ENCODE assay signal across 8 cellular contexts in genomic region chrX:20139966-20140365, GRCh38. TPM values are rescaled to one million over a fixed set of nuclear protein-coding genes. Genes with fewer than 3 reads are reported as not detected.
DNase-seq lines count a peak whose midpoint lies in the region; ATAC-seq and TF ChIP-seq lines count a peak whose summit lies in the region.

No MANE protein-coding gene starts in this region.

- peaks cover 23% of the 10 kb centered on the region for H3K4me1 ChIP-seq in psoas muscle

- peaks cover 3 to 52% of the 10 kb centered on the region in 2 donors for H3K36me3 ChIP-seq in psoas muscle (ENCODE audit: insufficient read depth in 1 of 2, low read depth in 1 of 2)

- ATAC-seq in psoas muscle (peak in 2 of 4 donors; percentile 14 to 24), GM18498 (IDR thresholded peaks at IDR 0.05; ENCODE audit: unreplicated experiment) (no peak), HG03571 (IDR thresholded peaks at IDR 0.05; ENCODE audit: unreplicated experiment) (no peak)

- no peaks in the 10 kb centered on the region for H3K9me3 ChIP-seq in psoas muscle

- peak overlapping the region; percentile 82 for H3K4me3 ChIP-seq in psoas muscle

- no peak for TF ChIP-seq CTCF in psoas muscle (IDR thresholded peaks at IDR 0.05)

- no peaks in the 10 kb centered on the region for H3K27me3 ChIP-seq in psoas muscle (ENCODE audit: insufficient read depth in 3 of 3, low read length in 2 of 3)

- peak overlapping the region; percentile 57 for H3K27ac ChIP-seq in epithelial cell of prostate
- no peak overlapping the region for H3K27ac ChIP-seq in psoas muscle

- DNase-seq in GM04503 (ENCODE audit: low read depth) (peak; percentile 89), RKO (ENCODE audit: low spot score) (peak; percentile 59), epithelial cell of prostate (ENCODE audit: low read depth, low spot score) (no peak), psoas muscle (no peak), AML-193 (lab: John Stamatoyannopoulos, UW) (no peak), HK-2 (ENCODE audit: unreplicated experiment) (no peak)

- WGBS in psoas muscle, 3 donors, result 23 to 47% (median 45%) methylated on average over 2 of the region's 2 CpGs

- intact Hi-C loops in psoas muscle (cut with DNase I), result no loop called here

RNA-seq across cellular contexts. Expression of gene EIF1AX, which starts 1.7 kb away (rescaled TPM):
- total RNA-seq in psoas muscle, result 100 to 1,000 TPM in 3 of 4 donors, 10 to 100 TPM in 1; 69.4 to 176 (median 155) TPM
- 100 to 1,000 TPM in 2 of 3 donors, 10 to 100 TPM in 1; 67.3 to 129 (median 104) TPM for polyA plus RNA-seq in psoas muscle

RNA-seq across cellular contexts. Expression of gene MAP7D2, which starts 23.3 kb away (rescaled TPM):
- 1 to 10 TPM in 1 of 4 donors, under 1 TPM in 2, not detected in 1; 0.32 to 1.2 (median 0.48) TPM for total RNA-seq in psoas muscle
- polyA plus RNA-seq in psoas muscle, result under 1 TPM; 0.07 to 0.55 (median 0.43) TPM

Comparison
In these comparisons a context has a peak if more than half of its experiments do, and no peak if none do; other contexts are left out.
1. DNase-seq: peak in GM04503 (single experiment) and RKO (single experiment); none in epithelial cell of prostate (single experiment), psoas muscle (0 of 2), AML-193 (0 of 2) and HK-2 (single experiment).